Comparison of ENCODE assay signal across 2 cellular contexts in the genomic region with DNA sequence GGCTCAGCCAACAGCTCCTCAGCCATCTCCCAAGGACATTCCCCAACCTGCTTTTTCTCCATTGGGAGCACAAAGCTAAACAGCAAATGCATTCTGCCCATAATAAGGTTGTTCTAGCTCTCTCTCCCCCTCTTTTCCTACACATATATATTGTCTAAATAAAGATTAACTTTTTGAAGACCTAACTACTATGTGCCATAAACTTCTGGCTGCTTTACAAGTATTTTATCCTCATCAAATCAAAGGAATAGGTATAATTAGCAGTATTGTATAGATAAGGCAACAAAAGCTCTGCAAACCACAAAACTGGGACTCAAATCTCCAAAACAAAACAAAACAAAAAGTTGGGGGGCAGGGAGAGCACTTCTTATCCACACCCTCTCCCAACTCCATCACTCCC.
TF ChIP-seq lines count a peak whose summit lies in the region.

No MANE protein-coding gene starts in this region.

TF ChIP-seq in IMR-90, 13 proteins besides CTCF, POLR2A, EP300 and RAD21:
- TF ChIP-seq, protein P1, sequence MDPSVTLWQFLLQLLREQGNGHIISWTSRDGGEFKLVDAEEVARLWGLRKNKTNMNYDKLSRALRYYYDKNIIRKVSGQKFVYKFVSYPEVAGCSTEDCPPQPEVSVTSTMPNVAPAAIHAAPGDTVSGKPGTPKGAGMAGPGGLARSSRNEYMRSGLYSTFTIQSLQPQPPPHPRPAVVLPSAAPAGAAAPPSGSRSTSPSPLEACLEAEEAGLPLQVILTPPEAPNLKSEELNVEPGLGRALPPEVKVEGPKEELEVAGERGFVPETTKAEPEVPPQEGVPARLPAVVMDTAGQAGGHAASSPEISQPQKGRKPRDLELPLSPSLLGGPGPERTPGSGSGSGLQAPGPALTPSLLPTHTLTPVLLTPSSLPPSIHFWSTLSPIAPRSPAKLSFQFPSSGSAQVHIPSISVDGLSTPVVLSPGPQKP (IDR thresholded peaks at IDR 0.05; ENCODE audit: borderline replicate concordance, low read depth, low read length) = no peak

TF ChIP-seq in H1, 55 proteins besides CTCF, POLR2A, EP300 and RAD21:
- TF ChIP-seq SIN3A (conservative IDR thresholded peaks at IDR 0.05 in 1 of 2, IDR thresholded peaks at IDR 0.05 in 1 of 2; ENCODE audit: low read depth in 1 of 2, low read length in 2 of 2) = no peak
- no peak for TF ChIP-seq SIRT6 (IDR thresholded peaks at IDR 0.05; ENCODE audit: low read length)
- TF ChIP-seq POU5F1 (IDR thresholded peaks at IDR 0.05; ENCODE audit: low read depth, low read length) = no peak
- TF ChIP-seq RBBP5 (IDR thresholded peaks at IDR 0.05; ENCODE audit: borderline replicate concordance, low read depth, low read length) = no peak
- TF ChIP-seq TAF7 (optimal IDR thresholded peaks at IDR 0.05; ENCODE audit: borderline replicate concordance, low read depth, low read length) = no peak
- no peak for TF ChIP-seq RNF2 (IDR thresholded peaks at IDR 0.05; ENCODE audit: borderline replicate concordance, low read depth, low read length, missing control alignments, poor library complexity, severe bottlenecking)
- no peak for TF ChIP-seq EZH2 (IDR thresholded peaks at IDR 0.05; ENCODE audit: low read depth, low read length, severe bottlenecking)
- TF ChIP-seq BACH1 (IDR thresholded peaks at IDR 0.05; ENCODE audit: low read length) = no peak
- TF ChIP-seq ZNF274 (IDR thresholded peaks at IDR 0.05; ENCODE audit: borderline replicate concordance, extremely low read depth, low read length) = no peak
- no peak for TF ChIP-seq CBX8 (IDR thresholded peaks at IDR 0.05; ENCODE audit: borderline replicate concordance, low read depth, low read length)
- TF ChIP-seq CBX5 (IDR thresholded peaks at IDR 0.05; ENCODE audit: low read depth, low read length) = no peak
- TF ChIP-seq MAFK (IDR thresholded peaks at IDR 0.05; ENCODE audit: low read depth, low read length) = no peak
- no peak for TF ChIP-seq SAP30 (IDR thresholded peaks at IDR 0.05; ENCODE audit: insufficient read depth, insufficient replicate concordance, low read length)
- no peak for TF ChIP-seq CHD1 (IDR thresholded peaks at IDR 0.05; ENCODE audit: low read depth, low read length)
- TF ChIP-seq SP1 (IDR thresholded peaks at IDR 0.05; ENCODE audit: low read depth, low read length) = no peak
- no peak for TF ChIP-seq CTBP2 (IDR thresholded peaks at IDR 0.05; ENCODE audit: borderline replicate concordance, insufficient read depth, insufficient read length, low read length)
- no peak for TF ChIP-seq TBP (IDR thresholded peaks at IDR 0.05; ENCODE audit: low read depth, low read length)
- TF ChIP-seq KDM1A (IDR thresholded peaks at IDR 0.05; ENCODE audit: borderline replicate concordance, low read length) = no peak
- no peak for TF ChIP-seq JUND (IDR thresholded peaks at IDR 0.05; ENCODE audit: low read length)
